Comparison of ENCODE assay signal across 11 cellular contexts in the genomic region with DNA sequence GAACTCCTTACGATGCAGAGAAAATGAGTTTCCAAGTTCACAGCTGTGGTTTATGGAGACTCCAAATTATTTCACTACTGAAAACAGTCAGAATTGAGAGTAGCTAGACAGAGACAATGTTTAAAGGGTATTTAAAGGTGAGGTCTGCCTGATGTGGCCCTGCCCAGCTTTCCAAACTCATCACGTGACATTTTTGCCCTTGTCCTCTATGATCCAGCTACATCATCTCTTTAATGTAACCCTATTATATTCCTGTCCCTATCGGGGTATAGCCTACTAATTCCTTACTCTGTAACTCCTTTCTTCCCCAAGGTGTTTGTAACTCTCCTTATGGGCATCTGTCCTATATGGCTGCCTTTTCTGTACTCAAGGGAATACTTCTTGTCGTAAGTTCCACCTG.
"Had no signal": no experiment of that assay in that cellular context is flagged by ENCODE, and none has a peak within 500 bp of the region (broad histone marks: within the 10 kb centered on the region; RNA-seq: fewer than 3 reads in every experiment).

No MANE protein-coding gene starts in this region.

- H3K4me1 ChIP-seq: HAP-1 had no signal

- H3K4me2 ChIP-seq: GM23338 had no signal

- H2AFZ ChIP-seq: GM23248, GM23338 had no signal

- H3K9ac ChIP-seq: GM23248 had no signal

- DNase-seq: GM23248, GOT3, H7, H9, HCEC 1CT, HFFc6 had no signal

- H3K36me3 ChIP-seq: HAP-1 had no signal

- H3K9me3 ChIP-seq: HAP-1 had no signal

- H3K4me3 ChIP-seq: GM23248, GM23338, HAP-1 had no signal

- H3K27ac ChIP-seq: GM23248 had no signal

- ATAC-seq: GM23338, HCT116 had no signal

- FAIRE-seq: H1, H54 had no signal
